In genomic region chr12:68317047-68317667, GRCh38 we compare ENCODE assay signal across 8 cellular contexts. TPM values are rescaled to one million over a fixed set of nuclear protein-coding genes. Genes with fewer than 3 reads are reported as not detected.
A peak's percentile ranks its signal among the peaks of the same experiment; 100 is the strongest.
DNase-seq lines count a peak whose midpoint lies in the region; ATAC-seq and TF ChIP-seq lines count a peak whose summit lies in the region.

No MANE protein-coding gene starts in this region.

- no peak overlapping the region for H3K4me3 ChIP-seq in neural progenitor cell

- no peaks in the 10 kb centered on the region for H3K9me3 ChIP-seq in neural progenitor cell (ENCODE audit: low read depth)

- H3K9ac ChIP-seq in neural progenitor cell, result no peak overlapping the region

- no peak for ATAC-seq in GM21737 (IDR thresholded peaks at IDR 0.05; ENCODE audit: unreplicated experiment)

- H3K27me3 ChIP-seq in neural progenitor cell, result no peaks in the 10 kb centered on the region

- H3K79me2 ChIP-seq in neural progenitor cell (ENCODE audit: low read depth), result no peaks in the 10 kb centered on the region

- H3K27ac Mint-ChIP-seq in neural progenitor cell, result no peak overlapping the region

- no peaks in the 10 kb centered on the region for H3K9me3 Mint-ChIP-seq in neural progenitor cell

- H4K20me1 ChIP-seq in neural progenitor cell (ENCODE audit: low read depth), result no peaks in the 10 kb centered on the region

- H3K4me3 Mint-ChIP-seq in neural progenitor cell, result no peak overlapping the region

- H3K4me1 ChIP-seq in neural progenitor cell, result no peaks in the 10 kb centered on the region

- H3K4me1 Mint-ChIP-seq in neural progenitor cell, result no peaks in the 10 kb centered on the region

- peak; percentile 83 for TF ChIP-seq CTCF in neural progenitor cell (IDR thresholded peaks at IDR 0.05)

- DNase-seq in NCI-H2227 (lab: John Stamatoyannopoulos, UW; ENCODE audit: unreplicated experiment), result peak; percentile 62
- DNase-seq in NCI-H2227 treated with DMSO at 0.1 percent for 48 hours (lab: John Stamatoyannopoulos, UW), result no peak
- peak; percentile 69 for DNase-seq in LoVo (ENCODE audit: low spot score)
- DNase-seq in T follicular helper cell (ENCODE audit: low read depth), result peak; percentile 20
- DNase-seq in effector CD8-positive, alpha-beta T cell (lab: John Stamatoyannopoulos, UW), result peak; percentile 11
- peak; percentile 66 for DNase-seq in neural progenitor cell (ENCODE audit: low spot score)
- DNase-seq in islet precursor cell, result no peak

- H3K36me3 Mint-ChIP-seq in neural progenitor cell, result peaks cover 6% of the 10 kb centered on the region

- no peak overlapping the region for H3K4me2 ChIP-seq in neural progenitor cell

- H2AFZ ChIP-seq in neural progenitor cell (replicated peaks), result no peak overlapping the region

- peaks cover 7% of the 10 kb centered on the region for H3K36me3 ChIP-seq in neural progenitor cell

- no peak overlapping the region for H3K27ac ChIP-seq in neural progenitor cell

- no peaks in the 10 kb centered on the region for H3F3A ChIP-seq in neural progenitor cell (ENCODE audit: low read depth)

- H3K27me3 Mint-ChIP-seq in neural progenitor cell (ENCODE audit: insufficient read depth, low read depth), result no peaks in the 10 kb centered on the region

RNA-seq across cellular contexts. Expression of gene MDM1, which starts 15.0 kb away (rescaled TPM):
- total RNA-seq in neural progenitor cell (ENCODE audit: low replicate concordance), result 33.7 and 47.2 TPM in 2 replicates

Comparison
In these comparisons a context has a peak if more than half of its experiments do, and no peak if none do; other contexts are left out.
1. DNase-seq: peak in NCI-H2227 (single experiment), LoVo (single experiment), T follicular helper cell (single experiment), effector CD8-positive, alpha-beta T cell (single experiment) and neural progenitor cell (single experiment); none in NCI-H2227 treated with DMSO at 0.1 percent for 48 hours (single experiment) and islet precursor cell (single experiment).